Comparison of ENCODE assay signal across 8 cellular contexts in genomic region chr10:87734987-87735827, GRCh38.
A peak's percentile ranks its signal among the peaks of the same experiment; 100 is the strongest.
DNase-seq lines count a peak whose midpoint lies in the region; ATAC-seq and TF ChIP-seq lines count a peak whose summit lies in the region.

No MANE protein-coding gene starts in this region.

- H3K4me1 ChIP-seq in HUES6 (ENCODE audit: control insufficient read depth, insufficient read depth, low read length) = peaks cover 10% of the 10 kb centered on the region
- H3K4me1 ChIP-seq in fibroblast of lung (ENCODE audit: control insufficient read depth, extremely low read depth, insufficient read depth, low read length) = peaks cover 4% of the 10 kb centered on the region

- no peaks in the 10 kb centered on the region for H3K36me3 Mint-ChIP-seq in natural killer cell

- H3K4me1 Mint-ChIP-seq in natural killer cell = no peaks in the 10 kb centered on the region

- H3K9ac ChIP-seq in HUES6 (ENCODE audit: low read length) = no peak overlapping the region
- H3K9ac ChIP-seq in fibroblast of lung (ENCODE audit: insufficient read depth, low read length) = no peak overlapping the region

- H2AFZ ChIP-seq in fibroblast of lung (ENCODE audit: low read length) = no peak overlapping the region

- H3K27ac Mint-ChIP-seq in natural killer cell = no peak overlapping the region

- peak overlapping the region; percentile 10 for H3K4me2 ChIP-seq in fibroblast of lung (ENCODE audit: extremely low read depth, insufficient read depth, low read length)

- H3K9me3 Mint-ChIP-seq in natural killer cell = no peaks in the 10 kb centered on the region

- H3K27me3 ChIP-seq in HUES6 (ENCODE audit: control insufficient read depth, insufficient read depth, low read length) (no peaks in the 10 kb centered on the region), fibroblast of lung (ENCODE audit: control insufficient read depth, insufficient read depth, low read length) (no peaks in the 10 kb centered on the region)

- H3K9me3 ChIP-seq in HUES6 (ENCODE audit: control insufficient read depth, insufficient read depth, low read depth, low read length) (no peaks in the 10 kb centered on the region), fibroblast of lung (ENCODE audit: control insufficient read depth, insufficient read depth, low read depth, low read length) (no peaks in the 10 kb centered on the region)

- TF ChIP-seq CTCF in fibroblast of lung (conservative IDR thresholded peaks at IDR 0.05 in 1 of 2, IDR thresholded peaks at IDR 0.05 in 1 of 2; ENCODE audit: low read depth in 1 of 2, low read length in 2 of 2) (peak; percentile 81 to 85), natural killer cell (IDR thresholded peaks at IDR 0.05) (peak; percentile 67)

- no peaks in the 10 kb centered on the region for H3K79me2 ChIP-seq in fibroblast of lung (ENCODE audit: control insufficient read depth, insufficient read depth, low read length)

- H3K36me3 ChIP-seq in HUES6 (ENCODE audit: control insufficient read depth, insufficient read depth, low read length) (no peaks in the 10 kb centered on the region), fibroblast of lung (ENCODE audit: control insufficient read depth, insufficient read depth, low read length) (peaks cover 2% of the 10 kb centered on the region)

- ATAC-seq in SK-N-SH treated with all-trans-retinoic acid at 6 μM for 48 hours (peak; percentile 93), natural killer cell (peak in 2 of 3 donors; percentile 55 to 71), HG03139 (IDR thresholded peaks at IDR 0.05; ENCODE audit: unreplicated experiment) (no peak)

- intact Hi-C loops in natural killer cell (cut with micrococcal nuclease) = loop anchor here (5.0 kb wide), 1 partner anchor 203 kb away; no protein-coding TSS in a partner anchor

- H4K20me1 ChIP-seq in fibroblast of lung (ENCODE audit: control insufficient read depth, extremely low read depth, insufficient read depth, low read length) = no peaks in the 10 kb centered on the region

- peak; percentile 7 for DNase-seq in NCI-H1436 (lab: John Stamatoyannopoulos, UW)
- no peak for DNase-seq in NCI-H1436 treated with DMSO at 0.1 percent for 48 hours (lab: John Stamatoyannopoulos, UW)
- DNase-seq in fibroblast of lung (ENCODE audit: low read depth in 2 of 2) = peak; percentile 45 to 68
- no peak for DNase-seq in natural killer cell
- DNase-seq in cortex of kidney (lab: John Stamatoyannopoulos, UW) = no peak

- H3K4me3 Mint-ChIP-seq in natural killer cell = no peak overlapping the region

- H3K27me3 Mint-ChIP-seq in natural killer cell (ENCODE audit: low read depth in 2 of 2) = peaks cover 0 to 7% of the 10 kb centered on the region in 2 donors

- H3K27ac ChIP-seq in HUES6 (ENCODE audit: low read depth, low read length) (no peak overlapping the region), fibroblast of lung (ENCODE audit: insufficient read depth, low read length) (no peak overlapping the region)

- H3K4me3 ChIP-seq in HUES6 (ENCODE audit: low read depth, low read length) (peak overlapping the region; percentile 41), fibroblast of lung (replicated peaks in 1 of 4; ENCODE audit: control extremely low read depth in 1 of 4, insufficient read depth in 1 of 4, low read depth in 3 of 4, low read length in 4 of 4) (no peak overlapping the region)

TF ChIP-seq in SK-N-SH treated with all-trans-retinoic acid at 6 μM for 48 hours, 23 proteins besides CTCF, POLR2A, EP300 and RAD21:
- no peak for TF ChIP-seq TCF4 (CRISPR knock-in tag; IDR thresholded peaks at IDR 0.05; ENCODE audit: borderline replicate concordance)
- no peak for TF ChIP-seq ZC3H10 (CRISPR knock-in tag; IDR thresholded peaks at IDR 0.05)
- no peak for TF ChIP-seq ISL1 (CRISPR knock-in tag; IDR thresholded peaks at IDR 0.05)
- TF ChIP-seq TSHZ2 (CRISPR knock-in tag; IDR thresholded peaks at IDR 0.05) = no peak
- no peak for TF ChIP-seq CREB5 (CRISPR knock-in tag; IDR thresholded peaks at IDR 0.05; ENCODE audit: low read depth)
- TF ChIP-seq TOX (CRISPR knock-in tag; IDR thresholded peaks at IDR 0.05; ENCODE audit: borderline replicate concordance) = no peak
- no peak for TF ChIP-seq CSDC2 (CRISPR knock-in tag; IDR thresholded peaks at IDR 0.05)
- TF ChIP-seq PPARA (CRISPR knock-in tag; IDR thresholded peaks at IDR 0.05; ENCODE audit: borderline replicate concordance) = no peak
- TF ChIP-seq BACH2 (CRISPR knock-in tag; IDR thresholded peaks at IDR 0.05; ENCODE audit: borderline replicate concordance) = no peak
- no peak for TF ChIP-seq ZNF70 (CRISPR knock-in tag; IDR thresholded peaks at IDR 0.05)
- TF ChIP-seq RARB (CRISPR knock-in tag; IDR thresholded peaks at IDR 0.05) = no peak
- no peak for TF ChIP-seq POU6F1 (CRISPR knock-in tag; IDR thresholded peaks at IDR 0.05; ENCODE audit: borderline replicate concordance, low read depth)
- no peak for TF ChIP-seq ZFP3 (CRISPR knock-in tag; IDR thresholded peaks at IDR 0.05)
- no peak for TF ChIP-seq ESRRG (CRISPR knock-in tag; IDR thresholded peaks at IDR 0.05)
TF ChIP-seq in SK-N-SH treated with all-trans-retinoic acid at 6 μM for 48 hours: peak in this region for 0.

Comparison
In these comparisons a context has a peak if more than half of its experiments do, and no peak if none do; other contexts are left out.
1. DNase-seq: peak in NCI-H1436 (single experiment) and fibroblast of lung (2 of 2); none in NCI-H1436 treated with DMSO at 0.1 percent for 48 hours (single experiment), natural killer cell (single experiment) and cortex of kidney (single experiment).